ENCODE assay signal across 8 cellular contexts in genomic region chr17:77320046-77320445, GRCh38.
DNase-seq lines count a peak whose midpoint lies in the region; ATAC-seq and TF ChIP-seq lines count a peak whose summit lies in the region.

No MANE protein-coding gene starts in this region.

- intact Hi-C loops in Panc1 (cut with micrococcal nuclease; ENCODE audit: unreplicated experiment) (no loop called here), gastrocnemius medialis (cut with DNase I; ENCODE audit: low total_unique reads) (loop anchor here (5.0 kb wide), 1 partner anchor 567 kb away; no protein-coding TSS in a partner anchor)

- H3K4me2 ChIP-seq in fibroblast of lung (ENCODE audit: extremely low read depth, insufficient read depth, low read length): peak overlapping the region; percentile 79

- H3K79me2 ChIP-seq in fibroblast of lung (ENCODE audit: control insufficient read depth, insufficient read depth, low read length): peaks cover 33% of the 10 kb centered on the region

- CTCF ChIA-PET in Panc1 (lab: Charles Lee): no interaction called here

- H3K27me3 ChIP-seq in Panc1 (ENCODE audit: control insufficient read depth, insufficient read depth, low read length) (no peaks in the 10 kb centered on the region), fibroblast of lung (ENCODE audit: control insufficient read depth, insufficient read depth, low read length) (no peaks in the 10 kb centered on the region), gastrocnemius medialis (no peaks in the 10 kb centered on the region)

- in situ Hi-C loops in Panc1 (cut with HindIII; ENCODE audit: low pct_unique_long_range_greater_than_20kb, low sequenced_read_pairs): no loop called here
- in situ Hi-C loops in gastrocnemius medialis (cut with MboI; ENCODE audit: low sequenced_read_pairs in 4 of 4): loop anchor here in 1 of 4 donors (10.0 kb wide), 1 partner anchor 105 kb away; no protein-coding TSS in a partner anchor

- DNase-seq in GM04503 (ENCODE audit: low read depth): peak; percentile 64
- no peak for DNase-seq in Panc1 (ENCODE audit: low read depth, low spot score)
- peak; percentile 42 to 85 for DNase-seq in fibroblast of lung (ENCODE audit: low read depth in 2 of 2)
- DNase-seq in gastrocnemius medialis: peak; percentile 32 to 41
- no peak for DNase-seq in DMS53 treated with DMSO at 0.1 percent for 48 hours (lab: John Stamatoyannopoulos, UW; ENCODE audit: unreplicated experiment)
- no peak for DNase-seq in activated CD4-positive, CD25-positive, alpha-beta regulatory T cell (lab: John Stamatoyannopoulos, UW)
- no peak for DNase-seq in iPS-NIHi7 (ENCODE audit: extremely low spot score)

- H3K9ac ChIP-seq in fibroblast of lung (ENCODE audit: insufficient read depth, low read length): peak overlapping the region; percentile 80

- H3K36me3 ChIP-seq in Panc1 (ENCODE audit: control insufficient read depth, insufficient read depth, low read length): no peaks in the 10 kb centered on the region
- H3K36me3 ChIP-seq in fibroblast of lung (ENCODE audit: control insufficient read depth, insufficient read depth, low read length): no peaks in the 10 kb centered on the region
- H3K36me3 ChIP-seq in gastrocnemius medialis: no peaks in the 10 kb centered on the region

- H3K4me3 ChIP-seq in Panc1 (ENCODE audit: low read depth in 2 of 2, low read length in 2 of 2) (peak overlapping the region; percentile 70 to 92), fibroblast of lung (replicated peaks in 1 of 4; ENCODE audit: control extremely low read depth in 1 of 4, insufficient read depth in 1 of 4, low read depth in 3 of 4, low read length in 4 of 4) (peak overlapping the region; percentile 66 to 82 (median 72)), gastrocnemius medialis (peak overlapping the region; percentile 57 to 72 (median 62))

- H3K9me3 ChIP-seq in Panc1 (ENCODE audit: control insufficient read depth, insufficient read depth, low read depth, low read length): no peaks in the 10 kb centered on the region
- no peaks in the 10 kb centered on the region for H3K9me3 ChIP-seq in fibroblast of lung (ENCODE audit: control insufficient read depth, insufficient read depth, low read depth, low read length)
- no peaks in the 10 kb centered on the region for H3K9me3 ChIP-seq in gastrocnemius medialis

- no peak overlapping the region for H2AFZ ChIP-seq in fibroblast of lung (ENCODE audit: low read length)

- BruUV-seq in Panc1 (replicated peaks; lab: Mats Ljungman, UMichigan): no TSS peak

- peaks cover 75% of the 10 kb centered on the region for H3K4me1 ChIP-seq in Panc1 (ENCODE audit: control insufficient read depth, insufficient read depth, low read length)
- H3K4me1 ChIP-seq in fibroblast of lung (ENCODE audit: control insufficient read depth, extremely low read depth, insufficient read depth, low read length): peaks cover 36% of the 10 kb centered on the region
- peaks cover 63 to 72% of the 10 kb centered on the region in 2 donors for H3K4me1 ChIP-seq in gastrocnemius medialis

- peak overlapping the region; percentile 99 for H3K27ac ChIP-seq in Panc1 (ENCODE audit: low read length)
- peak overlapping the region; percentile 98 for H3K27ac ChIP-seq in fibroblast of lung (ENCODE audit: insufficient read depth, low read length)
- peak overlapping the region; percentile 82 to 91 (median 88) for H3K27ac ChIP-seq in gastrocnemius medialis

- no peak for ATAC-seq in Panc1
- peak; percentile 6 to 7 for ATAC-seq in gastrocnemius medialis
- no peak for ATAC-seq in HG02610 (IDR thresholded peaks at IDR 0.05; ENCODE audit: unreplicated experiment)

- no peaks in the 10 kb centered on the region for H4K20me1 ChIP-seq in fibroblast of lung (ENCODE audit: control insufficient read depth, extremely low read depth, insufficient read depth, low read length)

- no peak for TF ChIP-seq POLR2A in gastrocnemius medialis (IDR thresholded peaks at IDR 0.05)

- POLR2A ChIA-PET in Panc1 (lab: Charles Lee): interaction anchor here (1.0 kb wide), 1 partner anchor 21 kb away, joined by 3 read pairs; no protein-coding TSS in a partner anchor

- TF ChIP-seq CTCF in Panc1 (IDR thresholded peaks at IDR 0.05) (no peak), fibroblast of lung (conservative IDR thresholded peaks at IDR 0.05 in 1 of 2, IDR thresholded peaks at IDR 0.05 in 1 of 2; ENCODE audit: low read depth in 1 of 2, low read length in 2 of 2) (no peak), gastrocnemius medialis (IDR thresholded peaks at IDR 0.05 in 4 of 5, conservative IDR thresholded peaks at IDR 0.05 in 1 of 5) (no peak)

Comparison
In these comparisons a context has a peak if more than half of its experiments do, and no peak if none do; other contexts are left out.
1. DNase-seq: peak in GM04503 (single experiment), fibroblast of lung (2 of 2) and gastrocnemius medialis (2 of 2); none in Panc1 (single experiment), DMS53 treated with DMSO at 0.1 percent for 48 hours (single experiment), activated CD4-positive, CD25-positive, alpha-beta regulatory T cell (0 of 4) and iPS-NIHi7 (single experiment).
2. ATAC-seq: peak in gastrocnemius medialis (2 of 2); none in Panc1 (single experiment) and HG02610 (single experiment).
3. Peak in every context shown above with its lines, with median percentiles within 50 percentile points of each other: H3K27ac ChIP-seq and H3K4me3 ChIP-seq.